In genomic region chr6:82362144-82362543, GRCh38 we compare ENCODE assay signal across 17 cellular contexts. TPM values are rescaled to one million over a fixed set of nuclear protein-coding genes. Genes with fewer than 3 reads are reported as not detected.
A peak's percentile ranks its signal among the peaks of the same experiment; 100 is the strongest.
DNase-seq lines count a peak whose midpoint lies in the region; ATAC-seq and TF ChIP-seq lines count a peak whose summit lies in the region.
"Had no signal": no experiment of that assay in that cellular context is flagged by ENCODE, and none has a peak within 500 bp of the region (broad histone marks: within the 10 kb centered on the region; RNA-seq: fewer than 3 reads in every experiment).

No MANE protein-coding gene starts in this region.

- H3K27ac ChIP-seq in RWPE2 (ENCODE audit: poor library complexity, severe bottlenecking) = peak overlapping the region; percentile 93
- H3K27ac ChIP-seq: pancreas had no signal

- H3K9me3 ChIP-seq in RWPE2 (ENCODE audit: severe bottlenecking) = no peaks in the 10 kb centered on the region

- H3K27me3 ChIP-seq in BJ (ENCODE audit: control insufficient read depth, insufficient read depth, low read length) (no peaks in the 10 kb centered on the region), RWPE2 (ENCODE audit: insufficient read depth, poor library complexity, severe bottlenecking) (no peaks in the 10 kb centered on the region)
- H3K27me3 ChIP-seq: pancreas had no signal

- DNase-seq in BJ (ENCODE audit: low read depth) (no peak), RWPE2 (ENCODE audit: low spot score) (no peak), endothelial cell (ENCODE audit: low spot score) (no peak), mesothelial cell of epicardium (ENCODE audit: low spot score in 2 of 2, unreplicated experiment in 2 of 2) (no peak), NCI-H748 treated with DMSO at 0.1 percent for 48 hours (lab: John Stamatoyannopoulos, UW) (no peak), GOT3 (lab: John Stamatoyannopoulos, UW) (no peak), amniotic stem cell (lab: John Stamatoyannopoulos, UW) (no peak)
- DNase-seq: central memory CD4-positive, alpha-beta T cell; COR-L47; NCI-H1417 treated with DMSO at 0.1 percent for 48 hours; NCI-H526; pancreas; SIG-M5; stimulated activated CD4-positive, alpha-beta T cell treated with anti-CD3 and anti-CD28 coated beads, Interleukin-4, amount 100 ng/mL, for 1 hour had no signal

- H3K36me3 Mint-ChIP-seq in endothelial cell (ENCODE audit: low read depth, unreplicated experiment) (peaks cover 10% of the 10 kb centered on the region), mesothelial cell of epicardium (peaks cover 2% of the 10 kb centered on the region)

- H3K9me3 Mint-ChIP-seq in endothelial cell (ENCODE audit: unreplicated experiment) (no peaks in the 10 kb centered on the region), mesothelial cell of epicardium (no peaks in the 10 kb centered on the region)
- H3K9me3 Mint-ChIP-seq: activated T-helper 2 cell treated with anti-CD3 and anti-CD28 coated beads, Interferon-gamma antibody, Interleukin-2, Interleukin-4, amounts not matched to agents 10 μg/mL and 5 μg/mL and 100 μg/mL, durations not matched to agents 14 hours and 24 hours and 36 hours had no signal

- H3K4me3 Mint-ChIP-seq in endothelial cell (ENCODE audit: unreplicated experiment) (peak overlapping the region; percentile 95), mesothelial cell of epicardium (peak overlapping the region; percentile 96)

- POLR2A ChIA-PET in BJ (lab: Charles Lee) = no interaction called here

- peak overlapping the region; percentile 7 for H3K27ac Mint-ChIP-seq in endothelial cell (ENCODE audit: unreplicated experiment)
- H3K27ac Mint-ChIP-seq in mesothelial cell of epicardium = no peak overlapping the region
- H3K27ac Mint-ChIP-seq: activated T-helper 2 cell treated with anti-CD3 and anti-CD28 coated beads, Interferon-gamma antibody, Interleukin-2, Interleukin-4, amounts not matched to agents 10 μg/mL and 5 μg/mL and 100 μg/mL, durations not matched to agents 14 hours and 24 hours and 36 hours had no signal

- ATAC-seq in RWPE2 (ENCODE audit: low read depth) (no peak), HG03039 (IDR thresholded peaks at IDR 0.05; ENCODE audit: unreplicated experiment) (no peak)
- ATAC-seq: pancreas had no signal

- H3K27me3 Mint-ChIP-seq in endothelial cell (ENCODE audit: unreplicated experiment) (peaks cover 8% of the 10 kb centered on the region), mesothelial cell of epicardium (ENCODE audit: low read depth) (peaks cover 19% of the 10 kb centered on the region)

- CTCF ChIA-PET in BJ (lab: Yijun Ruan, JAX) = interaction anchor here (0.7 to 2.5 kb wide), 4 partner anchors 14 to 91 kb away, joined by 3 to 8 read pairs (median 4); no protein-coding TSS in a partner anchor

- H3K36me3 ChIP-seq in BJ (ENCODE audit: control insufficient read depth, insufficient read depth, low read length) = peaks cover 7% of the 10 kb centered on the region
- peaks cover 28% of the 10 kb centered on the region for H3K36me3 ChIP-seq in RWPE2 (ENCODE audit: low read depth)
- H3K36me3 ChIP-seq: pancreas had no signal

- H3K4me3 ChIP-seq in BJ (ENCODE audit: low read depth, low read length) (peak overlapping the region; percentile 96), RWPE2 (ENCODE audit: severe bottlenecking) (peak overlapping the region; percentile 93)

- TF ChIP-seq CTCF in BJ (IDR thresholded peaks at IDR 0.05; ENCODE audit: insufficient read depth, low read depth, low read length) = no peak
- TF ChIP-seq CTCF in RWPE2 (IDR thresholded peaks at IDR 0.05; ENCODE audit: poor library complexity, severe bottlenecking) = no peak
- no peak for TF ChIP-seq CTCF in endothelial cell (IDR thresholded peaks at IDR 0.05; ENCODE audit: unreplicated experiment)
- no peak for TF ChIP-seq CTCF in mesothelial cell of epicardium (IDR thresholded peaks at IDR 0.05; ENCODE audit: unreplicated experiment)

- peaks cover 22% of the 10 kb centered on the region for H3K4me1 ChIP-seq in RWPE2 (ENCODE audit: insufficient read depth, poor library complexity, severe bottlenecking)
- H3K4me1 ChIP-seq: pancreas had no signal

- H3K4me1 Mint-ChIP-seq in endothelial cell (ENCODE audit: unreplicated experiment) = peaks cover 16% of the 10 kb centered on the region
- H3K4me1 Mint-ChIP-seq in mesothelial cell of epicardium = peaks cover 41% of the 10 kb centered on the region

RNA-seq across cellular contexts. Expression of gene TPBG, which starts 1.5 kb away (rescaled TPM):
- polyA plus RNA-seq in BJ (2011; rRNA removed) = 101 and 104 TPM in 2 replicates
- polyA minus RNA-seq in BJ (2011; rRNA and poly(A)+ RNA removed) = 31.3 and 33.9 TPM in 2 replicates
- total RNA-seq in endothelial cell (ENCODE audit: unreplicated experiment) (21.8 TPM), mesothelial cell of epicardium (35.2 to 38.2 TPM (median 37.5 TPM) in 3 replicates)
- total RNA-seq: activated T-helper 2 cell treated with anti-CD3 and anti-CD28 coated beads, Interferon-gamma antibody, Interleukin-2, Interleukin-4, amounts not matched to agents 10 μg/mL and 5 μg/mL and 100 μg/mL, durations not matched to agents 14 hours and 24 hours and 36 hours; OCI-LY7 had no signal
